In the genomic region with DNA sequence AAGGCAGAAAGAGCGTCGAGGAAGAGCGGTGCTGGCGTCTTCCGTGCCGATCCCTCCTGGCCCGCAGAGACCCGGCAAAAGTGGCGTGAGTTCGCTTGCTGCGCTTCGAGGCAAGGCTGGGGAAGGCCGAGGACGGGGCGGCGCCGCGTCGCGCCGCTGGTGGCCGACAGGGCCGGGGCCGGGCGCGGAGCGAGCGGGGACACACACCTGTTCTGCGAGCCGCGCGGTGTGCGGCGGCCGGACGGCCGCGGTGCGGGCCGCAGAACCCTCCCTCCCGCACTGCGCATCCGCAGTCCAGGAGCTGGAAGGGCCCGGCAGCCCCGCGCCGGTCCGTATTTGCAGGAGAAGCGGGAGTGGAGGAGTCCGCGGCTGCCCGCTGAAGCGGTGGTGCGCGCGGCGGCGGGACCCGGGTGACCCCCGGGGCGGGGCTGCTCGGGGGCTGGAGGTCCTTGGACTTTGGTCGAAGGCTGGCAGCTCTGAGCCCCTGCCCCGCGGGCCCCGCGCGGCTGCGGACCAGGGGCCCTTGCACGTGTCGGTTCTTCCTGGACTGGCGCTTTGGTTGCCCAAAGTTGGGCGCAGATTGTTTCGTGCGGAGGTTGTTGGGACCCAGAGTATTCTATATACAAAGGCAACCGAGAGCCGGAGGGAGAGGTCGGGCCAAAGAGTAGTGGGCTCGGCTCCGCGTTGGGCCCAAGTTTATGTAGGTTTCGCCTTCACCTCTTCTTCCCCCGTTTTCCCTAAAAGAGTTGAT, we compare ENCODE assay signal across 1 cellular context.
TF ChIP-seq lines count a peak whose summit lies in the region.

No MANE protein-coding gene starts in this region.

TF ChIP-seq in HepG2, 621 proteins besides CTCF, POLR2A, EP300 and RAD21:
- TF ChIP-seq RXRA (CRISPR knock-in tag; IDR thresholded peaks at IDR 0.05): 0 out of 2 replicates have a peak, but pooled peaks have one; percentile 12
- no peak for TF ChIP-seq ZNF780A (CRISPR knock-in tag; IDR thresholded peaks at IDR 0.05)
- no peak for TF ChIP-seq POGZ (CRISPR knock-in tag; IDR thresholded peaks at IDR 0.05)
- TF ChIP-seq MEF2D (CRISPR knock-in tag; IDR thresholded peaks at IDR 0.05): no peak
- TF ChIP-seq ZBTB38 (CRISPR knock-in tag; IDR thresholded peaks at IDR 0.05): peak; percentile 56
- no peak for TF ChIP-seq ZNF652 (CRISPR knock-in tag; IDR thresholded peaks at IDR 0.05; ENCODE audit: borderline replicate concordance, low read depth)
- no peak for TF ChIP-seq ZBTB40 (IDR thresholded peaks at IDR 0.05)
- TF ChIP-seq ZBTB40 (CRISPR knock-in tag; IDR thresholded peaks at IDR 0.05): no peak
- TF ChIP-seq, protein P1, sequence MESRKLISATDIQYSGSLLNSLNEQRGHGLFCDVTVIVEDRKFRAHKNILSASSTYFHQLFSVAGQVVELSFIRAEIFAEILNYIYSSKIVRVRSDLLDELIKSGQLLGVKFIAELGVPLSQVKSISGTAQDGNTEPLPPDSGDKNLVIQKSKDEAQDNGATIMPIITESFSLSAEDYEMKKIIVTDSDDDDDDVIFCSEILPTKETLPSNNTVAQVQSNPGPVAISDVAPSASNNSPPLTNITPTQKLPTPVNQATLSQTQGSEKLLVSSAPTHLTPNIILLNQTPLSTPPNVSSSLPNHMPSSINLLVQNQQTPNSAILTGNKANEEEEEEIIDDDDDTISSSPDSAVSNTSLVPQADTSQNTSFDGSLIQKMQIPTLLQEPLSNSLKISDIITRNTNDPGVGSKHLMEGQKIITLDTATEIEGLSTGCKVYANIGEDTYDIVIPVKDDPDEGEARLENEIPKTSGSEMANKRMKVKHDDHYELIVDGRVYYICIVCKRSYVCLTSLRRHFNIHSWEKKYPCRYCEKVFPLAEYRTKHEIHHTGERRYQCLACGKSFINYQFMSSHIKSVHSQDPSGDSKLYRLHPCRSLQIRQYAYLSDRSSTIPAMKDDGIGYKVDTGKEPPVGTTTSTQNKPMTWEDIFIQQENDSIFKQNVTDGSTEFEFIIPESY (CRISPR knock-in tag; IDR thresholded peaks at IDR 0.05): peak; percentile 88; the same call in 1 of the 2 replicates
- TF ChIP-seq ELF3 (CRISPR knock-in tag; IDR thresholded peaks at IDR 0.05): no peak
- no peak for TF ChIP-seq EED (CRISPR knock-in tag; IDR thresholded peaks at IDR 0.05)
- no peak for TF ChIP-seq ZNF761 (CRISPR knock-in tag; conservative IDR thresholded peaks at IDR 0.05)
